In the genomic region with DNA sequence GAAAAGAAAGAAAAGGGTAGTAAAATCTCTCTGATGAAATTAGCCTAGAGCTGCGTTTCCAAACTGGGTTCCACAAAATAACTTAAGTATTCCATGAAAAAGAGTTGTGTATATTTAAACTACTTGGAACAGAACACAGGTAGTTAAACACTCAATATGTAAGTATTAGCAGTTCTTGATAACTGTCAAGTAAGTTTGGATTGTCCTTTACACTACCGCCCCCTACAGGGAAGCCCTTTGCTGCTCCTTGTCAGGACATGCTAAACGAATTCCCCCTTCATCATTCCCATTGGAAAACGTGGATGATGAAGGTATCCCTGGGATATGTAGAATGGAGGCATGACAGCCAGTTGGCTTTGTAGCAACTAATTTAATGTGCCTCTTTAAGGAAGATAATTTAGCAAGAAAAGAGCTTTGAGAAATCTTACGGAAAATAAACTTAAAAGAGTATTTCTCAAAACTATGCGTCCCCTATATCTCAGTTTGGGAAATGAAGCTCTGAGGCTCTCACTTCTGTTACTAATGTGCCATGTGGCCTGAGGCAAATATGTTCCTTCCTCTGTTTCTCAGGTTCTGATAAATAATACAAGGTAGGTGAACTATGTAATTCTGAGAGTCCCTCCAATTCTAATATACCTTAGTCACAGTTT, we compare ENCODE assay signal across 9 cellular contexts. TPM values are rescaled to one million over a fixed set of nuclear protein-coding genes. Genes with fewer than 3 reads are reported as not detected.
DNase-seq lines count a peak whose midpoint lies in the region; ATAC-seq, FAIRE-seq and TF ChIP-seq lines count a peak whose summit lies in the region.
"Had no signal": no experiment of that assay in that cellular context is flagged by ENCODE, and none has a peak within 500 bp of the region (broad histone marks: within the 10 kb centered on the region; RNA-seq: fewer than 3 reads in every experiment).

No MANE protein-coding gene starts in this region.

- peaks cover 2 to 94% (median 79%) of the 10 kb centered on the region in 9 donors for H3K36me3 ChIP-seq in heart left ventricle
- peaks cover 0 to 37% (median 5%) of the 10 kb centered on the region in 3 donors for H3K36me3 ChIP-seq in pancreas
- peaks cover 30 to 80% (median 54%) of the 10 kb centered on the region in 4 donors for H3K36me3 ChIP-seq in upper lobe of left lung

- no peak for FAIRE-seq in pancreas (lab: Jason Lieb, UNC)

- H3K9me3 ChIP-seq in heart left ventricle = no peaks in the 10 kb centered on the region
- H3K9me3 ChIP-seq in pancreas = no peaks in the 10 kb centered on the region
- H3K9me3 ChIP-seq in upper lobe of left lung = no peaks in the 10 kb centered on the region

- ATAC-seq in heart left ventricle (no peak), Right ventricle myocardium superior (ENCODE audit: poor library complexity) (no peak), pancreas (peak; percentile 56 to 85 (median 70)), upper lobe of left lung (ENCODE audit: low FRiP score in 2 of 2) (no peak), HG03342 (IDR thresholded peaks at IDR 0.05; ENCODE audit: unreplicated experiment) (no peak)

- H3K4me1 ChIP-seq in heart left ventricle (peaks cover 0 to 22% (median 15%) of the 10 kb centered on the region in 12 donors), pancreas (no peaks in the 10 kb centered on the region), upper lobe of left lung (no peaks in the 10 kb centered on the region)

- H3K4me3 ChIP-seq in heart left ventricle (no peak overlapping the region), pancreas (no peak overlapping the region), upper lobe of left lung (no peak overlapping the region)
- H3K4me3 ChIP-seq: skin epidermis had no signal

- WGBS in heart left ventricle, 4 donors = 65 to 71% (median 68%) methylated on average over 6 of the region's 6 CpGs
- 50 to 53% methylated on average over 6 of the region's 6 CpGs for WGBS in pancreas, 2 donors
- 57% methylated on average over 6 of the region's 6 CpGs for WGBS in upper lobe of left lung, 2 donors

- H3K27me3 ChIP-seq in heart left ventricle = no peaks in the 10 kb centered on the region
- H3K27me3 ChIP-seq in pancreas = no peaks in the 10 kb centered on the region
- H3K27me3 ChIP-seq in upper lobe of left lung = no peaks in the 10 kb centered on the region

- TF ChIP-seq EP300 in upper lobe of left lung (IDR thresholded peaks at IDR 0.05) = no peak

- DNase-seq in heart left ventricle (no peak), Right ventricle myocardium superior (no peak), NCI-H82 treated with DMSO at 0.1 percent for 48 hours (lab: John Stamatoyannopoulos, UW; ENCODE audit: unreplicated experiment) (peak; percentile 49), activated T-cell treated with anti-CD3 and anti-CD28 coated beads for 4 hours (peak; percentile 68), fibroblast of peridontal ligament (ENCODE audit: extremely low read depth) (peak; percentile 86), pancreas (peak in 3 of 6 donors; percentile 26 to 65 (median 59)), upper lobe of left lung (peak in 1 of 2 donors; percentile 70)

- intact Hi-C loops in heart left ventricle (cut with DNase I) (loop anchor here in 2 of 10 donors (5.0 to 10.0 kb wide), 2 partner anchors 90 to 92 kb away; no protein-coding TSS in a partner anchor), Right ventricle myocardium superior (cut with DNase I) (no loop called here), pancreas (cut with DNase I) (loop anchor here in 2 of 3 donors (10.0 kb wide), 1 partner anchor 92 kb away; no protein-coding TSS in a partner anchor)

- H3K27ac ChIP-seq in heart left ventricle (peak overlapping the region in 6 of 12 donors; percentile 68 to 87 (median 78)), pancreas (no peak overlapping the region), upper lobe of left lung (no peak overlapping the region)
- H3K27ac ChIP-seq: skin epidermis had no signal

- peak; percentile 17 to 70 (median 34) for TF ChIP-seq CTCF in heart left ventricle (IDR thresholded peaks at IDR 0.05)
- TF ChIP-seq CTCF in pancreas (IDR thresholded peaks at IDR 0.05) = peak; percentile 12 to 54 (median 40)
- TF ChIP-seq CTCF in upper lobe of left lung (IDR thresholded peaks at IDR 0.05) = peak in 5 of 6 experiments; percentile 44 to 68 (median 64)

- no peak for TF ChIP-seq POLR2A in heart left ventricle (IDR thresholded peaks at IDR 0.05)
- TF ChIP-seq POLR2A in upper lobe of left lung (IDR thresholded peaks at IDR 0.05) = no peak

RNA-seq across cellular contexts. Expression of gene NCBP3, which starts 18.8 kb away (rescaled TPM):
- total RNA-seq in heart left ventricle = 10 to 100 TPM; 10.6 to 26.4 (median 21.6) TPM
- 10 to 100 TPM; 10.4 to 20.2 TPM for polyA plus RNA-seq in heart left ventricle
- total RNA-seq in Right ventricle myocardium superior = 13.8 TPM
- 10 to 100 TPM; 13.7 to 26.0 (median 13.8) TPM for total RNA-seq in pancreas
- 10 to 100 TPM; 27.1 to 34.2 TPM for polyA plus RNA-seq in pancreas
- total RNA-seq in upper lobe of left lung = 10 to 100 TPM; 17.3 to 43.0 (median 32.5) TPM

RNA-seq across cellular contexts. Expression of gene ITGAE, which starts 26.3 kb away (rescaled TPM):
- 10 to 100 TPM in 8 of 9 donors, 1 to 10 TPM in 1; 7.1 to 17.1 (median 15.3) TPM for total RNA-seq in heart left ventricle
- 10 to 100 TPM; 15.3 to 32.9 TPM for polyA plus RNA-seq in heart left ventricle
- total RNA-seq in Right ventricle myocardium superior = 14.8 TPM
- total RNA-seq in pancreas = 1 to 10 TPM; 4.4 to 9.7 (median 6.7) TPM
- polyA plus RNA-seq in pancreas = 10 to 100 TPM; 19.3 to 29.0 TPM
- 10 to 100 TPM; 17.2 to 36.0 (median 26.4) TPM for total RNA-seq in upper lobe of left lung

Comparison
In these comparisons a context has a peak if more than half of its experiments do, and no peak if none do; other contexts are left out.
1. ATAC-seq: peak in pancreas (4 of 4); none in heart left ventricle (0 of 4), Right ventricle myocardium superior (single experiment), upper lobe of left lung (0 of 2) and HG03342 (single experiment).
2. DNase-seq: peak in NCI-H82 treated with DMSO at 0.1 percent for 48 hours (single experiment), activated T-cell treated with anti-CD3 and anti-CD28 coated beads for 4 hours (single experiment) and fibroblast of peridontal ligament (single experiment); none in heart left ventricle (0 of 5) and Right ventricle myocardium superior (single experiment).
3. Peak in every context shown above with its lines, with median percentiles within 50 percentile points of each other: CTCF ChIP-seq.